ENCODE assay signal across 34 cellular contexts in the genomic region with DNA sequence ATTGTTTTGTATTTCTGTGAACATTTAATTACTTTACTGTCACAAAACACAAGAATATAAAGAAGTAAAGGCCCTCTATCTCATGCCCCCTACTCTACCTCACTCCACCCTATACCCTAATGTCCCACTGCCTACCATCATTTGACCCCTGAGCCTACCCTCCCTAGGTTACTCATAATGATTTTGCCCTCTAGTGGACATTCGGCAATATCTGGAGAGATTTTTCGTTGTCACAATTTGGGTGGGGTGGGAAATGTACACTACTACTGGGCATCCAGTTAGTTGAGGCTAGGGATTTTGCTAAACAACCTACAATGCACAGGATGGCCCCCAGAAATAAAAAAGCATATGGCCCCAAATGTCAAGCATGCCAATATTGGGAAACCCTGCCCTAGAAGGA. TPM values are rescaled to one million over a fixed set of nuclear protein-coding genes. Genes with fewer than 3 reads are reported as not detected.
DNase-seq lines count a peak whose midpoint lies in the region; ATAC-seq, FAIRE-seq and TF ChIP-seq lines count a peak whose summit lies in the region.
"Had no signal": no experiment of that assay in that cellular context is flagged by ENCODE, and none has a peak within 500 bp of the region (broad histone marks: within the 10 kb centered on the region; RNA-seq: fewer than 3 reads in every experiment).

No MANE protein-coding gene starts in this region.

- no peaks in the 10 kb centered on the region for H3K36me3 ChIP-seq in GM12878 (ENCODE audit: control insufficient read depth in 2 of 2, insufficient read depth in 2 of 2, low read length in 1 of 2)
- no peaks in the 10 kb centered on the region for H3K36me3 ChIP-seq in CD8-positive, alpha-beta memory T cell (ENCODE audit: insufficient read depth, low read length)
- H3K36me3 ChIP-seq: cardiac muscle cell, gastroesophageal sphincter, right atrium auricular region, tibial artery had no signal

- FAIRE-seq in GM12878 (lab: Jason Lieb, UNC): no peak
- FAIRE-seq: GM18507, TTC549 had no signal

- POLR2A ChIA-PET in GM12878 (lab: Charles Lee): no interaction called here
- POLR2A ChIA-PET in CD8-positive, alpha-beta memory T cell (lab: Charles Lee): no interaction called here

- TF ChIP-seq RAD21 in GM12878 (IDR thresholded peaks at IDR 0.05; ENCODE audit: insufficient read depth, low read depth, low read length): no peak

- TF ChIP-seq CTCF in GM12864 (IDR thresholded peaks at IDR 0.05; ENCODE audit: low read depth, low read length, missing control alignments) (peak; percentile 11), HFFc6 (IDR thresholded peaks at IDR 0.05) (peak; percentile 20; the same call in 1 of the 2 replicates), GM12878 (IDR thresholded peaks at IDR 0.05 in 2 of 3, conservative IDR thresholded peaks at IDR 0.05 in 1 of 3; ENCODE audit: control insufficient read depth in 2 of 3, extremely low read depth in 1 of 3, insufficient read depth in 1 of 3, low read depth in 3 of 3, low read length in 3 of 3) (peak in 2 of 3 experiments; percentile 12 to 16; a peak in 2 of 6 replicates), nephron progenitor cell (IDR thresholded peaks at IDR 0.05) (no peak)

- 18% methylated on average over 2 of the region's 2 CpGs for WGBS in GM12878 (ENCODE audit: insufficient coverage, insufficient replicate concordance, low lambda C conversion rate, missing lambda C conversion rate)

- H2AFZ ChIP-seq in GM12878 (ENCODE audit: control insufficient read depth, low read depth, low read length): no peak overlapping the region

- DNase-seq in GM12864 (ENCODE audit: low read depth) (no peak), HFFc6 (no peak), GM12878 (ENCODE audit: low read depth, low spot score) (no peak), nephron progenitor cell (no peak), medulla oblongata (ENCODE audit: extremely low spot score) (no peak), iPS-NIHi11 (ENCODE audit: low spot score) (no peak)
- no peak for DNase-seq in CD8-positive, alpha-beta memory T cell
- DNase-seq in stimulated activated effector memory CD8-positive, alpha-beta T cell treated with anti-CD3 and anti-CD28 coated beads, Interleukin-12 subunit alpha, Interleukin-12 subunit beta, amount 100 ng/mL, for 72 hours (ENCODE audit: low spot score in 2 of 2): no peak
- DNase-seq: activated CD4-positive, alpha-beta T cell treated with anti-CD3 and anti-CD28 coated beads for 36 hours; activated CD8-positive, alpha-beta memory T cell treated with anti-CD3 and anti-CD28 coated beads for 24 hours; activated naive CD4-positive, alpha-beta T cell treated with anti-CD3 and anti-CD28 coated beads for 36 hours; activated T-cell treated with anti-CD3 and anti-CD28 coated beads, Interleukin-2, amount 50 U/mL, for 4 hours; AML-193; amygdala; DND-41; HCEC 1CT; KBM-7; MV-4-11; NCI-H187; NCI-H526 treated with DMSO at 0.1 percent for 48 hours; Right ventricle myocardium superior; stimulated activated CD4-positive, alpha-beta T cell treated with anti-CD3 and anti-CD28 coated beads, Interleukin-12 subunit alpha, Interleukin-12 subunit beta, amount 100 ng/mL, for 4 hours; stimulated activated naive CD8-positive, alpha-beta T cell treated with anti-CD3 and anti-CD28 coated beads, Interleukin-15, amount 100 ng/mL, for 72 hours; T-helper 1 cell; tibial artery had no signal

- H3K4me1 ChIP-seq in GM12878 (ENCODE audit: control insufficient read depth, insufficient read depth, low read length): no peaks in the 10 kb centered on the region
- no peaks in the 10 kb centered on the region for H3K4me1 ChIP-seq in CD8-positive, alpha-beta memory T cell (ENCODE audit: insufficient read depth, low read length)
- H3K4me1 ChIP-seq: gastroesophageal sphincter, right atrium auricular region, tibial artery had no signal

- H3K9me3 ChIP-seq in GM12878 (replicated peaks; ENCODE audit: control insufficient read depth, insufficient read depth, low read length): no peaks in the 10 kb centered on the region
- no peaks in the 10 kb centered on the region for H3K9me3 ChIP-seq in CD8-positive, alpha-beta memory T cell (ENCODE audit: low read length)
- H3K9me3 ChIP-seq: gastroesophageal sphincter, right atrium auricular region had no signal

- H4K20me1 ChIP-seq in GM12878 (ENCODE audit: control insufficient read depth, insufficient read depth): no peaks in the 10 kb centered on the region

- SMC1A ChIA-PET in GM12878 (lab: Charles Lee; ENCODE audit: uncharacterized antibody, unreplicated experiment): no interaction called here

- CTCF ChIA-PET in GM12878 (lab: Yijun Ruan, JAX): interaction anchor here (0.8 kb wide), 1 partner anchor 20 kb away, joined by 5 read pairs; no protein-coding TSS in a partner anchor
- CTCF ChIA-PET in CD8-positive, alpha-beta memory T cell (lab: Charles Lee): no interaction called here

- no peak overlapping the region for H3K9ac ChIP-seq in GM12878 (ENCODE audit: control insufficient read depth, insufficient read depth, low read length)

- no peak for TF ChIP-seq EP300 in GM12878 (IDR thresholded peaks at IDR 0.05; ENCODE audit: borderline replicate concordance in 1 of 2, control insufficient read depth in 1 of 2, low read depth in 2 of 2, low read length in 2 of 2)

- no peaks in the 10 kb centered on the region for H3K27me3 ChIP-seq in GM12878 (replicated peaks in 1 of 2; ENCODE audit: control insufficient read depth in 2 of 2, insufficient read depth in 2 of 2, low read length in 1 of 2)
- no peaks in the 10 kb centered on the region for H3K27me3 ChIP-seq in CD8-positive, alpha-beta memory T cell (ENCODE audit: insufficient read depth, low read length, poor library complexity, severe bottlenecking)
- H3K27me3 ChIP-seq: cardiac muscle cell, gastroesophageal sphincter, right atrium auricular region, tibial artery had no signal

- H3K36me3 Mint-ChIP-seq in HFFc6 (ENCODE audit: low read depth): no peaks in the 10 kb centered on the region
- no peaks in the 10 kb centered on the region for H3K36me3 Mint-ChIP-seq in nephron progenitor cell (ENCODE audit: low read depth)
- no peaks in the 10 kb centered on the region for H3K36me3 Mint-ChIP-seq in CD8-positive, alpha-beta memory T cell
- no peaks in the 10 kb centered on the region for H3K36me3 Mint-ChIP-seq in stimulated activated effector memory CD8-positive, alpha-beta T cell treated with anti-CD3 and anti-CD28 coated beads, Interleukin-12 subunit alpha, Interleukin-12 subunit beta, amount 100 ng/mL, for 72 hours
- H3K36me3 Mint-ChIP-seq: memory B cell had no signal

- in situ Hi-C loops in GM12878 (cut with MboI): no loop called here

- no peak overlapping the region for H3K4me3 Mint-ChIP-seq in HFFc6
- no peak overlapping the region for H3K4me3 Mint-ChIP-seq in nephron progenitor cell
- no peak overlapping the region for H3K4me3 Mint-ChIP-seq in CD8-positive, alpha-beta memory T cell
- no peak overlapping the region for H3K4me3 Mint-ChIP-seq in stimulated activated effector memory CD8-positive, alpha-beta T cell treated with anti-CD3 and anti-CD28 coated beads, Interleukin-12 subunit alpha, Interleukin-12 subunit beta, amount 100 ng/mL, for 72 hours
- H3K4me3 Mint-ChIP-seq: activated CD4-positive, alpha-beta T cell treated with anti-CD3 and anti-CD28 coated beads for 36 hours; activated naive CD4-positive, alpha-beta T cell treated with anti-CD3 and anti-CD28 coated beads for 36 hours; activated T-cell treated with anti-CD3 and anti-CD28 coated beads, Interleukin-2, amount 50 U/mL, for 4 hours; memory B cell; stimulated activated naive CD8-positive, alpha-beta T cell treated with anti-CD3 and anti-CD28 coated beads, Interleukin-15, amount 100 ng/mL, for 72 hours had no signal

- TF ChIP-seq POLR2A in GM12878 (IDR thresholded peaks at IDR 0.05; ENCODE audit: low read depth, low read length): no peak

- intact Hi-C loops in GM12878 (cut with micrococcal nuclease; ENCODE audit: unreplicated experiment): no loop called here

- H3K27me3 Mint-ChIP-seq in HFFc6 (ENCODE audit: insufficient read depth) (peaks cover 6% of the 10 kb centered on the region; the same call in 1 of the 2 replicates), nephron progenitor cell (ENCODE audit: low read depth, poor library complexity) (peaks cover 3% of the 10 kb centered on the region)
- peaks cover 0 to 3% of the 10 kb centered on the region in 2 donors for H3K27me3 Mint-ChIP-seq in CD8-positive, alpha-beta memory T cell
- H3K27me3 Mint-ChIP-seq: activated CD4-positive, alpha-beta T cell treated with anti-CD3 and anti-CD28 coated beads for 36 hours; memory B cell; stimulated activated naive CD8-positive, alpha-beta T cell treated with anti-CD3 and anti-CD28 coated beads, Interleukin-15, amount 100 ng/mL, for 72 hours had no signal

- ATAC-seq in GM12878: peak; percentile 36; the same call in 1 of the 3 replicates
- ATAC-seq in stimulated activated effector memory CD8-positive, alpha-beta T cell treated with anti-CD3 and anti-CD28 coated beads, Interleukin-12 subunit alpha, Interleukin-12 subunit beta, amount 100 ng/mL, for 72 hours: no peak
- ATAC-seq: activated CD4-positive, alpha-beta T cell treated with anti-CD3 and anti-CD28 coated beads for 36 hours; activated T-cell treated with anti-CD3 and anti-CD28 coated beads, Interleukin-2, amount 50 U/mL, for 4 hours; gastroesophageal sphincter; stimulated activated naive CD8-positive, alpha-beta T cell treated with anti-CD3 and anti-CD28 coated beads, Interleukin-15, amount 100 ng/mL, for 72 hours had no signal

- no TSS peak for BruUV-seq in GM12878 (replicated peaks; lab: Mats Ljungman, UMichigan)

- H3K4me1 Mint-ChIP-seq in HFFc6 (ENCODE audit: low read depth) (no peaks in the 10 kb centered on the region), nephron progenitor cell (no peaks in the 10 kb centered on the region)
- no peaks in the 10 kb centered on the region for H3K4me1 Mint-ChIP-seq in CD8-positive, alpha-beta memory T cell
- no peaks in the 10 kb centered on the region for H3K4me1 Mint-ChIP-seq in stimulated activated effector memory CD8-positive, alpha-beta T cell treated with anti-CD3 and anti-CD28 coated beads, Interleukin-12 subunit alpha, Interleukin-12 subunit beta, amount 100 ng/mL, for 72 hours
- H3K4me1 Mint-ChIP-seq: activated CD4-positive, alpha-beta T cell treated with anti-CD3 and anti-CD28 coated beads for 36 hours; memory B cell; stimulated activated naive CD8-positive, alpha-beta T cell treated with anti-CD3 and anti-CD28 coated beads, Interleukin-15, amount 100 ng/mL, for 72 hours had no signal

- no peaks in the 10 kb centered on the region for H3K79me2 ChIP-seq in GM12878 (ENCODE audit: control insufficient read depth, insufficient read depth, low read length)

- RAD21 ChIA-PET in GM12878 (lab: Charles Lee; ENCODE audit: unreplicated experiment): no interaction called here

- H3K27ac Mint-ChIP-seq in HFFc6 (no peak overlapping the region), nephron progenitor cell (peak overlapping the region; percentile 10)
- H3K27ac Mint-ChIP-seq in CD8-positive, alpha-beta memory T cell: no peak overlapping the region
- no peak overlapping the region for H3K27ac Mint-ChIP-seq in stimulated activated effector memory CD8-positive, alpha-beta T cell treated with anti-CD3 and anti-CD28 coated beads, Interleukin-12 subunit alpha, Interleukin-12 subunit beta, amount 100 ng/mL, for 72 hours
- H3K27ac Mint-ChIP-seq: activated CD4-positive, alpha-beta T cell treated with anti-CD3 and anti-CD28 coated beads for 36 hours; activated naive CD4-positive, alpha-beta T cell treated with anti-CD3 and anti-CD28 coated beads for 36 hours; memory B cell had no signal

- no peak overlapping the region for H3K4me3 ChIP-seq in GM12864 (ENCODE audit: low read depth, low read length)
- H3K4me3 ChIP-seq in GM12878: no peak overlapping the region
- no peak overlapping the region for H3K4me3 ChIP-seq in CD8-positive, alpha-beta memory T cell (ENCODE audit: low read length)
- H3K4me3 ChIP-seq: cardiac muscle cell, gastroesophageal sphincter, right atrium auricular region, tibial artery had no signal

- H3K27ac ChIP-seq in GM12878 (ENCODE audit: control insufficient read depth, insufficient read depth): no peak overlapping the region
- no peak overlapping the region for H3K27ac ChIP-seq in CD8-positive, alpha-beta memory T cell (ENCODE audit: low read depth, low read length)
- H3K27ac ChIP-seq: cardiac muscle cell, gastroesophageal sphincter, right atrium auricular region, tibial artery had no signal

- H3K9me3 Mint-ChIP-seq in HFFc6 (peaks cover 4% of the 10 kb centered on the region; the same call in 1 of the 2 replicates), nephron progenitor cell (peaks cover 29% of the 10 kb centered on the region)
- H3K9me3 Mint-ChIP-seq in CD8-positive, alpha-beta memory T cell: peaks cover 0 to 3% (median 0%) of the 10 kb centered on the region in 5 donors
- H3K9me3 Mint-ChIP-seq in stimulated activated effector memory CD8-positive, alpha-beta T cell treated with anti-CD3 and anti-CD28 coated beads, Interleukin-12 subunit alpha, Interleukin-12 subunit beta, amount 100 ng/mL, for 72 hours: peaks cover 14% of the 10 kb centered on the region
- H3K9me3 Mint-ChIP-seq: activated naive CD4-positive, alpha-beta T cell treated with anti-CD3 and anti-CD28 coated beads for 36 hours had no signal

- no peak overlapping the region for H3K4me2 ChIP-seq in GM12878 (ENCODE audit: control insufficient read depth, insufficient read depth)

RNA-seq across cellular contexts. Expression of gene TEX13A, which starts 10.2 kb away (rescaled TPM):
- not detected for total RNA-seq in HFFc6 (2021; fragmentation: NEBNext Ultra II Directional; extraction: Animal tissue kit (Norgen Biotek cat#: 25700))
- total RNA-seq in GM12878 (2013; cell fraction: nucleolus; rRNA removed): not detected in 2 replicates
- total RNA-seq in GM12878 (2014; rRNA removed): not detected in 2 replicates
- total RNA-seq in GM12878 (2014; rRNA removed; fragmentation: Illumina TruSeq; extraction: Trizol): not detected in 2 replicates
- not detected in 2 replicates for total RNA-seq in GM12878 (2021)
- not detected for polyA plus RNA-seq in GM12878 (2011; ENCODE audit: low read depth)
- polyA plus RNA-seq in GM12878 (2011; rRNA removed): not detected in 2 replicates
- not detected in 2 replicates for polyA plus RNA-seq in GM12878 (2011; cell fraction: cytosol; rRNA removed)
- polyA plus RNA-seq in GM12878 (2011; cell fraction: nucleus; rRNA removed): 0.10 TPM in 1 of 2 replicates, not detected in the other
- not detected in 2 replicates for polyA plus RNA-seq in GM12878 (2012)
- polyA plus RNA-seq in GM12878 (2014; fragmentation: Illumina TruSeq; extraction: Trizol): not detected in 2 replicates
- polyA plus RNA-seq in GM12878 (2014; fragmentation: Nextera tagmentation; extraction: Ambion mirVana): not detected
- not detected in 2 replicates for polyA plus RNA-seq in GM12878 (2014; rRNA removed)
- not detected for polyA plus RNA-seq in GM12878 (2016; fragmentation: Nextera tagmentation; extraction: Ambion mirVana)
- polyA minus RNA-seq in GM12878 (2011; rRNA and poly(A)+ RNA removed): not detected in 2 replicates
- not detected in 2 replicates for polyA minus RNA-seq in GM12878 (2011; cell fraction: cytosol; rRNA and poly(A)+ RNA removed)
- not detected in 2 replicates for polyA minus RNA-seq in GM12878 (2011; cell fraction: nucleus; rRNA and poly(A)+ RNA removed)
- not detected for total RNA-seq in CD8-positive, alpha-beta memory T cell
- not detected for polyA plus RNA-seq in CD8-positive, alpha-beta memory T cell
- total RNA-seq: activated CD4-positive, alpha-beta T cell treated with anti-CD3 and anti-CD28 coated beads for 36 hours; activated naive CD4-positive, alpha-beta T cell treated with anti-CD3 and anti-CD28 coated beads for 36 hours; activated T-cell treated with anti-CD3 and anti-CD28 coated beads, Interleukin-2, amount 50 U/mL, for 4 hours; cardiac muscle cell; gastroesophageal sphincter; myocyte; omental fat pad; right atrium auricular region; Right ventricle myocardium superior had no signal
- polyA plus RNA-seq: cardiac muscle cell, esophagus had no signal
